In genomic region chr7:50727711-50728110, GRCh38 we compare ENCODE assay signal across 28 cellular contexts. TPM values are rescaled to one million over a fixed set of nuclear protein-coding genes. Genes with fewer than 3 reads are reported as not detected.
"Had no signal": no experiment of that assay in that cellular context is flagged by ENCODE, and none has a peak within 500 bp of the region (broad histone marks: within the 10 kb centered on the region; RNA-seq: fewer than 3 reads in every experiment).

No MANE protein-coding gene starts in this region.

- H3K4me3 ChIP-seq: MG63, SK-N-MC had no signal

- ATAC-seq: activated T-helper 17 cell treated with anti-CD3 and anti-CD28 coated beads, Interleukin-2, amount 50 U/mL, for 72 hours; T-cell had no signal

- H3K27me3 Mint-ChIP-seq: activated CD4-positive, alpha-beta memory T cell treated with anti-CD3 and anti-CD28 coated beads, Interleukin-2, amount 10 ng/mL, durations not matched to agents 7 days and 5 days; activated CD4-positive, alpha-beta T cell treated with anti-CD3 and anti-CD28 coated beads, Interleukin-2, amount 10 ng/mL, durations not matched to agents 24 days and 14 days; activated naive CD8-positive, alpha-beta T cell had no signal

- FAIRE-seq: bronchial epithelial cell, TTC549 had no signal

- H3K4me3 Mint-ChIP-seq: activated B cell treated with CpG ODN at 0.5 μM for 24 hours; activated CD4-positive, alpha-beta memory T cell treated with anti-CD3 and anti-CD28 coated beads, Interleukin-2, amount 10 ng/mL, durations not matched to agents 7 days and 5 days; activated CD4-positive, alpha-beta T cell treated with anti-CD3 and anti-CD28 coated beads, Interleukin-2, amount 10 ng/mL, durations not matched to agents 24 days and 14 days; activated naive CD4-positive, alpha-beta T cell treated with anti-CD3 and anti-CD28 coated beads for 36 hours; activated naive CD8-positive, alpha-beta T cell; activated T-helper 17 cell treated with anti-CD3 and anti-CD28 coated beads, Interleukin-2, amount 50 U/mL, for 72 hours; T-cell had no signal

- H3K36me3 Mint-ChIP-seq: activated naive CD8-positive, alpha-beta T cell had no signal

- H3K27ac ChIP-seq: SK-N-MC had no signal

- H3K9me3 Mint-ChIP-seq: activated B cell treated with CpG ODN at 0.5 μM for 24 hours; activated CD4-positive, alpha-beta memory T cell treated with anti-CD3 and anti-CD28 coated beads, Interleukin-2, amount 10 ng/mL, durations not matched to agents 7 days and 5 days; activated CD4-positive, alpha-beta T cell treated with anti-CD3 and anti-CD28 coated beads, Interleukin-2, amount 10 ng/mL, durations not matched to agents 24 days and 14 days; activated naive CD4-positive, alpha-beta T cell treated with anti-CD3 and anti-CD28 coated beads for 36 hours; activated T-helper 17 cell treated with anti-CD3 and anti-CD28 coated beads, Interleukin-2, amount 50 U/mL, for 72 hours; T-cell had no signal

- H3K27ac Mint-ChIP-seq: activated B cell treated with CpG ODN at 0.5 μM for 24 hours; activated CD4-positive, alpha-beta memory T cell treated with anti-CD3 and anti-CD28 coated beads, Interleukin-2, amount 10 ng/mL, durations not matched to agents 7 days and 5 days; activated CD4-positive, alpha-beta T cell treated with anti-CD3 and anti-CD28 coated beads, Interleukin-2, amount 10 ng/mL, durations not matched to agents 24 days and 14 days; activated naive CD4-positive, alpha-beta T cell treated with anti-CD3 and anti-CD28 coated beads for 36 hours; activated naive CD8-positive, alpha-beta T cell; activated T-helper 17 cell treated with anti-CD3 and anti-CD28 coated beads, Interleukin-2, amount 50 U/mL, for 72 hours; T-cell had no signal

- H3K27me3 ChIP-seq: MG63 had no signal

- H3K4me1 Mint-ChIP-seq: activated B cell treated with CpG ODN at 0.5 μM for 24 hours had no signal

- H3K9me3 ChIP-seq: MG63 had no signal

- DNase-seq: activated B cell treated with CpG ODN at 0.5 μM for 24 hours; activated CD4-positive, alpha-beta memory T cell treated with anti-CD3 and anti-CD28 coated beads, Interleukin-2, amount 10 ng/mL, durations not matched to agents 7 days and 5 days; activated CD4-positive, alpha-beta T cell treated with anti-CD3 and anti-CD28 coated beads for 1 hour; activated CD4-positive, alpha-beta T cell treated with anti-CD3 and anti-CD28 coated beads, Interleukin-2, amount 10 ng/mL, durations not matched to agents 24 days and 14 days; activated gamma-delta T cell; activated T-cell treated with anti-CD3 and anti-CD28 coated beads for 4 hours; activated T-cell treated with anti-CD3 and anti-CD28 coated beads, Interleukin-2, amount 50 U/mL, for 48 hours; amygdala; central memory CD4-positive, alpha-beta T cell; MV-4-11; NCI-H1092 treated with DMSO at 0.1 percent for 48 hours; NCI-H1417 treated with DMSO at 0.1 percent for 48 hours; NCI-H1694; NCI-H2029; NCI-H2107; NCI-H2171 treated with DMSO at 0.1 percent for 48 hours; NCI-H526; NCI-H82; T-cell; T1000 had no signal

RNA-seq across cellular contexts. Expression of gene GRB10, which starts 55.0 kb away (rescaled TPM):
- total RNA-seq: activated B cell treated with CpG ODN at 0.5 μM for 24 hours, OCI-LY7 had no signal
